ENCODE assay signal across 28 cellular contexts in genomic region chr1:41562328-41562727, GRCh38.
"Had no signal": no experiment of that assay in that cellular context is flagged by ENCODE, and none has a peak within 500 bp of the region (broad histone marks: within the 10 kb centered on the region; RNA-seq: fewer than 3 reads in every experiment).

No MANE protein-coding gene starts in this region.

- H3K36me3 ChIP-seq: neural progenitor cell, ovary, right lobe of liver, sigmoid colon, suprapubic skin, tibial artery, transverse colon, upper lobe of right lung, vagina had no signal

- H3K27ac Mint-ChIP-seq: naive thymus-derived CD4-positive, alpha-beta T cell; natural killer cell; nephron; neural progenitor cell; progenitor cell of endocrine pancreas; stimulated activated effector memory CD8-positive, alpha-beta T cell treated with anti-CD3 and anti-CD28 coated beads, Interleukin-12 subunit alpha, Interleukin-12 subunit beta, amount 100 ng/mL, for 72 hours; stimulated activated naive CD8-positive, alpha-beta T cell treated with anti-CD3 and anti-CD28 coated beads, Interleukin-15, amount 100 ng/mL, for 72 hours; type B pancreatic cell had no signal

- H3K36me3 Mint-ChIP-seq: natural killer cell, type B pancreatic cell had no signal

- H3K27me3 Mint-ChIP-seq: naive thymus-derived CD4-positive, alpha-beta T cell; stimulated activated naive CD8-positive, alpha-beta T cell treated with anti-CD3 and anti-CD28 coated beads, Interleukin-15, amount 100 ng/mL, for 72 hours had no signal

- H3K4me3 Mint-ChIP-seq: natural killer cell; nephron; neural progenitor cell; stimulated activated effector memory CD8-positive, alpha-beta T cell treated with anti-CD3 and anti-CD28 coated beads, Interleukin-12 subunit alpha, Interleukin-12 subunit beta, amount 100 ng/mL, for 72 hours; stimulated activated naive CD8-positive, alpha-beta T cell treated with anti-CD3 and anti-CD28 coated beads, Interleukin-15, amount 100 ng/mL, for 72 hours; type B pancreatic cell had no signal

- H3K4me1 Mint-ChIP-seq: neural progenitor cell had no signal

- H3K9me3 ChIP-seq: ovary, psoas muscle, right lobe of liver, sigmoid colon, suprapubic skin, testis, tibial artery, transverse colon, upper lobe of right lung, vagina had no signal

- H3K9me3 Mint-ChIP-seq: natural killer cell; neural progenitor cell; stimulated activated effector memory CD8-positive, alpha-beta T cell treated with anti-CD3 and anti-CD28 coated beads, Interleukin-12 subunit alpha, Interleukin-12 subunit beta, amount 100 ng/mL, for 72 hours; stimulated activated naive CD8-positive, alpha-beta T cell treated with anti-CD3 and anti-CD28 coated beads, Interleukin-15, amount 100 ng/mL, for 72 hours; type B pancreatic cell had no signal

- H3K4me3 ChIP-seq: neural progenitor cell, ovary, psoas muscle, right lobe of liver, sigmoid colon, suprapubic skin, testis, tibial artery, transverse colon, upper lobe of right lung, vagina had no signal

- ATAC-seq: naive thymus-derived CD4-positive, alpha-beta T cell; natural killer cell; psoas muscle; right cardiac atrium; stimulated activated effector memory CD8-positive, alpha-beta T cell treated with anti-CD3 and anti-CD28 coated beads, Interleukin-12 subunit alpha, Interleukin-12 subunit beta, amount 100 ng/mL, for 72 hours; stimulated activated naive CD8-positive, alpha-beta T cell treated with anti-CD3 and anti-CD28 coated beads, Interleukin-15, amount 100 ng/mL, for 72 hours; upper lobe of right lung had no signal

- H3K4me1 ChIP-seq: parathyroid adenoma, sigmoid colon, suprapubic skin, testis, transverse colon, upper lobe of right lung, vagina had no signal

- DNase-seq: natural killer cell; occipital lobe; ovary; psoas muscle; right cardiac atrium; sigmoid colon; small intestine; stimulated activated CD4-positive, alpha-beta T cell treated with anti-CD3 and anti-CD28 coated beads, Interleukin-15, amount 100 ng/mL, for 24 hours; stimulated activated CD4-positive, alpha-beta T cell treated with anti-CD3 and anti-CD28 coated beads, Interleukin-2, amount 100 ng/mL, for 24 hours; stimulated activated CD4-positive, alpha-beta T cell treated with anti-CD3 and anti-CD28 coated beads, Interleukin-2, amount 100 ng/mL, for 48 hours; stimulated activated CD4-positive, alpha-beta T cell treated with anti-CD3 and anti-CD28 coated beads, Interleukin-4, amount 100 ng/mL, for 24 hours; stimulated activated naive CD4-positive, alpha-beta T cell; stimulated activated naive CD8-positive, alpha-beta T cell treated with anti-CD3 and anti-CD28 coated beads, Interleukin-15, amount 100 ng/mL, for 72 hours; substantia nigra; testis; transverse colon had no signal

- H3K27ac ChIP-seq: neural progenitor cell, ovary, parathyroid adenoma, psoas muscle, right lobe of liver, sigmoid colon, suprapubic skin, testis, tibial artery, transverse colon, upper lobe of right lung, vagina had no signal
